Comparison of ENCODE assay signal across 8 cellular contexts in the genomic region with DNA sequence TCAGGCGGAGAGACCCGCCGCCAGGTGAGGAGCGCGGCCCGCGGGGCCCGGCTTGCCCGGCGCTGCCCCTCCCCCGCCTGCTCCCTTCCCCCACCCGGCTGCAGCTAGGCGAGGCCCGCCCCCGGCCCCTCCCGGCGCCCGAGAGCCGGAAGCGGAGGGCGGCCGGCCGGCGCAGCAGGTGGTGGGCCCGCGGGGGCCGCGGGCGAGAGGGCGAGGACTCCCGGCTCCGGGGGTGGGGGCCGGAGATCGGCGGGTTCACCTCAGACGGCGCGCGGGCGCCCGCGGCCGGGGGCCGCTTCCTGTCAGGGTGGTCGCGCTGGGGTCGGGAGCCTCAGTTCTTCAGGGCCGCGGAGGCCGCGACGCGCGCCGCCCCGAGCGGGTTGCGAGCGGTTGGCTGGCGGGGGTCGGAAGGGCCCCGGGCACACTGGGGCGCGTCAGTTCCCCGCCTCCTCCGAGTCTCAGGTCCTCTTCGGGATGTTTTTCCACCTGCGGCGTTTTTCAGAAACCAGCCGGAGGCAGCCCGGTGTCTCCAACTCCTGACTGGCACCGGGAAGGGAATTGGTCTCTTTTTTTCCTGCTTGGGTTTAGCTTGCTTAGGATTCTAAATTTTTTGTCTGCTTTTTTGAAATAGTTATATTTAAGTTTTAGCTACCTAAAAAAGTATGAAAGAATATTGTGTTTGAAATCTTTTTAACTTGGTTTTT. TPM values are rescaled to one million over a fixed set of nuclear protein-coding genes. Genes with fewer than 3 reads are reported as not detected.
DNase-seq lines count a peak whose midpoint lies in the region; ATAC-seq and TF ChIP-seq lines count a peak whose summit lies in the region.

No MANE protein-coding gene starts in this region.

- peak overlapping the region; percentile 87 for H3K4me3 Mint-ChIP-seq in activated naive CD4-positive, alpha-beta T cell treated with anti-CD3 and anti-CD28 coated beads for 36 hours

- H3K4me3 ChIP-seq in BLaER1 treated with 17β-estradiol and CSF1 and Interleukin-3, amounts not matched to agents 10 nM and 100 nM: peak overlapping the region; percentile 68 to 98 (median 89)
- H3K4me3 ChIP-seq in ovary (peak overlapping the region; percentile 52), vagina (peak overlapping the region; percentile 81 to 82)

- ATAC-seq in GM18870 (IDR thresholded peaks at IDR 0.05; ENCODE audit: unreplicated experiment): peak; percentile 31
- peak; percentile 44 for ATAC-seq in HG03066 (IDR thresholded peaks at IDR 0.05; ENCODE audit: low read depth, unreplicated experiment)

- WGBS in ovary, 3 donors: 0 to 1% (median 1%) methylated on average over 27 to 71 of the region's 72 CpGs

- 0 out of 22 replicates have a peak, but pooled peaks cover 0 to 3% (median 0%) of the 10 kb centered on the region in 11 experiments for H3K9me3 ChIP-seq in BLaER1 treated with 17β-estradiol and CSF1 and Interleukin-3, amounts not matched to agents 10 nM and 100 nM (replicated peaks in 1 of 11)
- H3K9me3 ChIP-seq in ovary (no peaks in the 10 kb centered on the region), vagina (no peaks in the 10 kb centered on the region)

- peak overlapping the region; percentile 86 to 95 (median 91) for H3K27ac ChIP-seq in BLaER1 treated with 17β-estradiol and CSF1 and Interleukin-3, amounts not matched to agents 10 nM and 100 nM
- peak overlapping the region; percentile 46 to 91 for H3K27ac ChIP-seq in ovary
- H3K27ac ChIP-seq in vagina: peak overlapping the region; percentile 97

- CTCF ChIA-PET in activated naive CD4-positive, alpha-beta T cell treated with anti-CD3 and anti-CD28 coated beads for 36 hours (lab: Charles Lee): interaction anchor here (0.7 to 2.0 kb wide), 8 partner anchors 10 to 99 kb away, joined by 3 to 9 read pairs (median 4); no protein-coding TSS in a partner anchor

- H3K4me2 ChIP-seq in BLaER1 treated with 17β-estradiol and CSF1 and Interleukin-3, amounts not matched to agents 10 nM and 100 nM: peak overlapping the region; percentile 61 to 93 (median 80)

- intact Hi-C loops in activated naive CD4-positive, alpha-beta T cell treated with anti-CD3 and anti-CD28 coated beads for 36 hours (cut with micrococcal nuclease): loop anchor here (1.0 to 2.0 kb wide), 8 partner anchors 12 to 175 kb away; partner anchors contain the start of genes FAH and MTHFS
- intact Hi-C loops in head of caudate nucleus (cut with DNase I) (loop anchor here (5.0 kb wide), 1 partner anchor 138 kb away; no protein-coding TSS in a partner anchor), ovary (cut with DNase I) (loop anchor here in 2 of 4 donors (5.0 to 10.0 kb wide), 2 partner anchors 92 to 115 kb away; partner anchors contain the start of gene FAH (in 1 of the 2)), vagina (cut with DNase I) (loop anchor here (5.0 to 10.0 kb wide), 3 partner anchors 92 to 1265 kb away; partner anchors contain the start of genes FAH and STARD5)

- H3K27me3 Mint-ChIP-seq in activated naive CD4-positive, alpha-beta T cell treated with anti-CD3 and anti-CD28 coated beads for 36 hours (ENCODE audit: low read depth): no peaks in the 10 kb centered on the region

- DNase-seq in NCI-H526 (lab: John Stamatoyannopoulos, UW) (peak; percentile 29 to 76), head of caudate nucleus (peak in 32 of 42 donors; percentile 11 to 84 (median 42)), ovary (no peak), vagina (ENCODE audit: extremely low spot score in 2 of 2) (no peak)
- DNase-seq in activated naive CD4-positive, alpha-beta T cell treated with anti-CD3 and anti-CD28 coated beads for 36 hours: peak; percentile 45

- peak overlapping the region; percentile 89 for H3K27ac Mint-ChIP-seq in activated naive CD4-positive, alpha-beta T cell treated with anti-CD3 and anti-CD28 coated beads for 36 hours

- H3K9me3 Mint-ChIP-seq in activated naive CD4-positive, alpha-beta T cell treated with anti-CD3 and anti-CD28 coated beads for 36 hours: no peaks in the 10 kb centered on the region

- peaks cover 25 to 37% (median 33%) of the 10 kb centered on the region in 10 experiments for H3K4me1 ChIP-seq in BLaER1 treated with 17β-estradiol and CSF1 and Interleukin-3, amounts not matched to agents 10 nM and 100 nM
- H3K4me1 ChIP-seq in ovary (ENCODE audit: insufficient read depth) (peaks cover 2% of the 10 kb centered on the region), vagina (peaks cover 26% of the 10 kb centered on the region)

- H3K36me3 ChIP-seq in BLaER1 treated with 17β-estradiol and CSF1 and Interleukin-3, amounts not matched to agents 10 nM and 100 nM: peaks cover 0 to 7% (median 0%) of the 10 kb centered on the region in 11 experiments; a peak in 5 of 22 replicates
- H3K36me3 ChIP-seq in ovary (no peaks in the 10 kb centered on the region), vagina (no peaks in the 10 kb centered on the region)

- H3K36me3 Mint-ChIP-seq in activated naive CD4-positive, alpha-beta T cell treated with anti-CD3 and anti-CD28 coated beads for 36 hours (ENCODE audit: low read depth): no peaks in the 10 kb centered on the region

- H3K4me1 Mint-ChIP-seq in activated naive CD4-positive, alpha-beta T cell treated with anti-CD3 and anti-CD28 coated beads for 36 hours (ENCODE audit: low read depth): peaks cover 32% of the 10 kb centered on the region

- no peak for TF ChIP-seq EP300 in ovary (IDR thresholded peaks at IDR 0.05)

- TF ChIP-seq POLR2A in ovary (IDR thresholded peaks at IDR 0.05): no peak
- TF ChIP-seq POLR2A in vagina (IDR thresholded peaks at IDR 0.05): no peak

- H3K9ac ChIP-seq in BLaER1 treated with 17β-estradiol and CSF1 and Interleukin-3, amounts not matched to agents 10 nM and 100 nM: peak overlapping the region; percentile 84 to 96 (median 93)

- peaks cover 0 to 23% (median 13%) of the 10 kb centered on the region in 11 experiments; a peak in 8 of 22 replicates for H3K27me3 ChIP-seq in BLaER1 treated with 17β-estradiol and CSF1 and Interleukin-3, amounts not matched to agents 10 nM and 100 nM
- H3K27me3 ChIP-seq in ovary (no peaks in the 10 kb centered on the region), vagina (no peaks in the 10 kb centered on the region)

- peaks cover 29 to 50% (median 43%) of the 10 kb centered on the region in 11 experiments; a peak in 21 of 22 replicates for H4K20me1 ChIP-seq in BLaER1 treated with 17β-estradiol and CSF1 and Interleukin-3, amounts not matched to agents 10 nM and 100 nM

- TF ChIP-seq CTCF in ovary (IDR thresholded peaks at IDR 0.05) (no peak), vagina (IDR thresholded peaks at IDR 0.05) (no peak)

RNA-seq across cellular contexts. Expression of gene ZFAND6, which starts 0.5 kb away (rescaled TPM):
- 10 to 100 TPM; 28.9 to 29.6 TPM for total RNA-seq in activated naive CD4-positive, alpha-beta T cell treated with anti-CD3 and anti-CD28 coated beads for 36 hours
- 100 to 1,000 TPM in 1 of 7 donors, 10 to 100 TPM in 6; 57.3 to 105 (median 70.3) TPM for total RNA-seq in ovary
- 10 to 100 TPM; 62.6 to 65.4 TPM for polyA plus RNA-seq in ovary
- total RNA-seq in vagina: 87.4 TPM

Comparison
In these comparisons a context has a peak if more than half of its experiments do, and no peak if none do; other contexts are left out.
1. DNase-seq: peak in NCI-H526 (2 of 2), activated naive CD4-positive, alpha-beta T cell treated with anti-CD3 and anti-CD28 coated beads for 36 hours (single experiment) and head of caudate nucleus (32 of 42); none in ovary (0 of 5) and vagina (0 of 2).
2. Peak in every context shown above with its lines, with median percentiles within 50 percentile points of each other: H3K27ac ChIP-seq and H3K4me3 ChIP-seq.